ENCODE assay signal across 20 cellular contexts in the genomic region with DNA sequence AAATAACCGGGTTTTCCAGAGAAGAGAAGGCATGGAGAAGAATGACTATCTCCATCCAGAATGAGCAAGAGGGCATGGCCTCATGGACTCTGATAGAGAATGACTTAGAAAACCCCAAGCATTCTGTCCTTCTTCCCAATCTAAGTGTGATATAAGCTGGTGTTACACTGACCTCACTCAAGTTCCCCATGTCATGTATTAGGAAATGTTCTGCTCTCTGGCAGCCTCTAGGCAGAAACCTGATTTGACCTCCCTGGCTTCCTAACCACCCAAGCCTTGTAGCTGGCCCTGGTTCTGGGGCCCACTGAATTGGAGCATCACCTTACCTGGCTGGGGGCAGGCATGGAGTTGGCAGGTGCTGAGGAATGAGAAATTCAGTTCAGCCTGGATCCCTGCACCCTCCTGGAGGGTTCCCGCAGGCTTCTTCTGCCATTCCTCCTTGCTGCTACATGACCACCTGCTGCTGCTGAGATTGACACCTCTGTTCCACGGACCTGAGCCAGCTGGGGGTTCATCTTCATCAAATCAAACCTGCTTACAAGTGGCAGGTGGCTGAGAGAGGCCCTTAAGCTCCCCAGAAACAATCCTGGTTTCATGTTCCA. TPM values are rescaled to one million over a fixed set of nuclear protein-coding genes. Genes with fewer than 3 reads are reported as not detected.
"Had no signal": no experiment of that assay in that cellular context is flagged by ENCODE, and none has a peak within 500 bp of the region (broad histone marks: within the 10 kb centered on the region; RNA-seq: fewer than 3 reads in every experiment).

No MANE protein-coding gene starts in this region.

- H3K9me3 ChIP-seq: mucosa of descending colon, vagina had no signal

- H3K4me3 ChIP-seq: heart left ventricle, mucosa of descending colon, skin epidermis, tibial artery, vagina had no signal

- DNase-seq: activated CD4-positive, alpha-beta T cell treated with anti-CD3 and anti-CD28 coated beads, Interleukin-2, amount 50 U/mL, for 48 hours; activated CD4-positive, CD25-positive, alpha-beta regulatory T cell treated with anti-CD3 and anti-CD28 coated beads, Interleukin-2, amount 50 U/mL, for 72 hours; activated naive CD4-positive, alpha-beta T cell treated with anti-CD3 and anti-CD28 coated beads for 36 hours; activated naive CD8-positive, alpha-beta T cell treated with anti-CD3 and anti-CD28 coated beads, Interleukin-2, amount 50 U/mL, for 24 hours; aorta; cortex of kidney; effector CD8-positive, alpha-beta T cell; heart left ventricle; mammary epithelial cell; mucosa of descending colon; naive thymus-derived CD8-positive, alpha-beta T cell; posterior cingulate gyrus; stimulated activated CD4-positive, alpha-beta T cell treated with anti-CD3 and anti-CD28 coated beads, Interleukin-15, amount 100 ng/mL, for 24 hours; stimulated activated CD4-positive, alpha-beta T cell treated with anti-CD3 and anti-CD28 coated beads, Interleukin-4, amount 100 ng/mL, for 1 hour; stimulated activated naive B cell treated with anti-CD40 and anti-IgM and Interleukin-4, amounts not matched to agents 10 μg/mL and 1 μg/mL and 100 μg/mL, for 72 hours; tibial artery had no signal

- H3K36me3 ChIP-seq: heart left ventricle, tibial artery, vagina had no signal

- H3K27ac ChIP-seq: heart left ventricle, skin epidermis, tibial artery, vagina had no signal

- H3K4me1 ChIP-seq: tibial artery, vagina had no signal

- FAIRE-seq: frontal cortex had no signal

- ATAC-seq: activated naive CD8-positive, alpha-beta T cell treated with anti-CD3 and anti-CD28 coated beads, Interleukin-2, amount 50 U/mL, for 24 hours; activated T-helper 17 cell treated with anti-CD3 and anti-CD28 coated beads, Interleukin-2, amount 50 U/mL, for 72 hours; heart left ventricle; mucosa of descending colon; naive thymus-derived CD8-positive, alpha-beta T cell; stimulated activated naive B cell treated with anti-CD40 and anti-IgM and Interleukin-4, amounts not matched to agents 10 μg/mL and 1 μg/mL and 100 μg/mL, for 72 hours had no signal

- H3K27me3 ChIP-seq: heart left ventricle, tibial artery, vagina had no signal

RNA-seq across cellular contexts. Expression of gene SIGLEC15, which starts 5.2 kb away (rescaled TPM):
- total RNA-seq: activated naive CD4-positive, alpha-beta T cell treated with anti-CD3 and anti-CD28 coated beads for 36 hours; activated T-helper 17 cell treated with anti-CD3 and anti-CD28 coated beads, Interleukin-2, amount 50 U/mL, for 72 hours; frontal cortex; naive thymus-derived CD8-positive, alpha-beta T cell; vagina had no signal
- polyA plus RNA-seq: naive thymus-derived CD8-positive, alpha-beta T cell had no signal
